In genomic region chr16:30924797-30925645, GRCh38 we compare ENCODE assay signal across 7 cellular contexts. TPM values are rescaled to one million over a fixed set of nuclear protein-coding genes. Genes with fewer than 3 reads are reported as not detected.
DNase-seq lines count a peak whose midpoint lies in the region; ATAC-seq, FAIRE-seq and TF ChIP-seq lines count a peak whose summit lies in the region.
"Had no signal": no experiment of that assay in that cellular context is flagged by ENCODE, and none has a peak within 500 bp of the region (broad histone marks: within the 10 kb centered on the region; RNA-seq: fewer than 3 reads in every experiment).

No MANE protein-coding gene starts in this region.

- no peak for TF ChIP-seq RAD21 in GM12878 (IDR thresholded peaks at IDR 0.05; ENCODE audit: insufficient read depth, low read depth, low read length)

- H4K20me1 ChIP-seq in GM12878 (ENCODE audit: control insufficient read depth, insufficient read depth) (no peaks in the 10 kb centered on the region), osteoblast (ENCODE audit: insufficient read depth, low read length) (peaks cover 9% of the 10 kb centered on the region)

- TF ChIP-seq POLR2A in GM12878 (IDR thresholded peaks at IDR 0.05; ENCODE audit: low read depth, low read length), result no peak

- H3K4me3 ChIP-seq in HEK293 (ENCODE audit: low read depth, low read length), result peak overlapping the region; percentile 68
- H3K4me3 ChIP-seq in GM12878, result peak overlapping the region; percentile 81
- H3K4me3 ChIP-seq in osteoblast (ENCODE audit: insufficient read depth, low read length), result peak overlapping the region; percentile 76

- ATAC-seq in GM12878, result no peak

- BruUV-seq in GM12878 (replicated peaks; lab: Mats Ljungman, UMichigan), result TSS peak; percentile 62

- intact Hi-C loops in GM12878 (cut with micrococcal nuclease; ENCODE audit: unreplicated experiment), result loop anchor here (5.0 to 10.0 kb wide), 3 partner anchors 163 to 270 kb away; partner anchors contain the start of genes CFAP119, FBRS, PRR14 and RNF40

- TF ChIP-seq CTCF in HEK293 (tag by site-specific recombination; IDR thresholded peaks at IDR 0.05), result no peak
- no peak for TF ChIP-seq CTCF in GM12878 (IDR thresholded peaks at IDR 0.05 in 2 of 3, conservative IDR thresholded peaks at IDR 0.05 in 1 of 3; ENCODE audit: control insufficient read depth in 2 of 3, extremely low read depth in 1 of 3, insufficient read depth in 1 of 3, low read depth in 3 of 3, low read length in 3 of 3)
- TF ChIP-seq CTCF in osteoblast (IDR thresholded peaks at IDR 0.05; ENCODE audit: extremely low read depth, low read depth, low read length), result no peak

- POLR2A ChIA-PET in HEK293 (lab: Yijun Ruan, JAX), result interaction anchor here (0.6 to 1.3 kb wide), 2 partner anchors 17 to 156 kb away, joined by 4 to 6 read pairs; no protein-coding TSS in a partner anchor
- POLR2A ChIA-PET in GM12878 (lab: Charles Lee), result interaction anchor here (0.5 to 0.7 kb wide), 2 partner anchors 456 to 1010 kb away, joined by 3 read pairs; no protein-coding TSS in a partner anchor

- no peaks in the 10 kb centered on the region for H3K27me3 ChIP-seq in GM12878 (replicated peaks in 1 of 2; ENCODE audit: control insufficient read depth in 2 of 2, insufficient read depth in 2 of 2, low read length in 1 of 2)
- H3K27me3 ChIP-seq in osteoblast (ENCODE audit: insufficient read depth, low read length), result no peaks in the 10 kb centered on the region

- DNase-seq in GM12878 (ENCODE audit: low read depth, low spot score), result no peak
- DNase-seq in osteoblast (ENCODE audit: insufficient read length, low spot score, missing footprints), result peak; percentile 89
- DNase-seq in NCI-H2196 treated with DMSO at 0.1 percent for 48 hours (lab: John Stamatoyannopoulos, UW; ENCODE audit: unreplicated experiment), result no peak
- no peak for DNase-seq in cerebellar nuclear complex (lab: John Stamatoyannopoulos, UW)
- DNase-seq in NCI-H526 treated with DMSO at 0.1 percent for 48 hours (lab: John Stamatoyannopoulos, UW), result no peak
- DNase-seq: activated CD4-positive, alpha-beta T cell treated with anti-CD3 and anti-CD28 coated beads for 1 hour had no signal

- CTCF ChIA-PET in HEK293 (lab: Yijun Ruan, JAX) (interaction anchor here (0.6 to 1.2 kb wide), 3 partner anchors 10 to 1029 kb away, joined by 3 to 5 read pairs (median 4); no protein-coding TSS in a partner anchor), GM12878 (lab: Yijun Ruan, JAX) (interaction anchor here (1.1 to 5.2 kb wide), 2 partner anchors 17 to 23 kb away, joined by 3 to 26 read pairs; no protein-coding TSS in a partner anchor)

- peak overlapping the region; percentile 48 for H3K4me2 ChIP-seq in GM12878 (ENCODE audit: control insufficient read depth, insufficient read depth)
- peak overlapping the region; percentile 82 for H3K4me2 ChIP-seq in osteoblast (ENCODE audit: insufficient read depth, low read length)

- peaks cover 0 to 51% of the 10 kb centered on the region in 2 experiments; a peak in 2 of 3 replicates for H3K36me3 ChIP-seq in HEK293 (ENCODE audit: control insufficient read depth in 2 of 2, insufficient read depth in 1 of 2, low read length in 2 of 2)
- H3K36me3 ChIP-seq in GM12878 (ENCODE audit: control insufficient read depth in 2 of 2, insufficient read depth in 2 of 2, low read length in 1 of 2), result peaks cover 0 to 3% of the 10 kb centered on the region in 2 experiments; a peak in 3 of 4 replicates
- peaks cover 25% of the 10 kb centered on the region for H3K36me3 ChIP-seq in osteoblast (ENCODE audit: insufficient read depth, low read length)

- SMC1A ChIA-PET in GM12878 (lab: Charles Lee; ENCODE audit: uncharacterized antibody, unreplicated experiment), result interaction anchor here (1.3 kb wide), 1 partner anchor 17 kb away, joined by 5 read pairs; no protein-coding TSS in a partner anchor

- no peaks in the 10 kb centered on the region for H3K9me3 ChIP-seq in HEK293 (ENCODE audit: control insufficient read depth, insufficient read depth, low read depth, low read length)
- H3K9me3 ChIP-seq in GM12878 (replicated peaks; ENCODE audit: control insufficient read depth, insufficient read depth, low read length), result no peaks in the 10 kb centered on the region
- no peaks in the 10 kb centered on the region for H3K9me3 ChIP-seq in osteoblast (ENCODE audit: low read depth, low read length)

- H3K4me1 ChIP-seq in HEK293 (ENCODE audit: control insufficient read depth, insufficient read depth, low read length), result no peaks in the 10 kb centered on the region
- peaks cover 4% of the 10 kb centered on the region; the same call in 1 of the 2 replicates for H3K4me1 ChIP-seq in GM12878 (ENCODE audit: control insufficient read depth, insufficient read depth, low read length)
- H3K4me1 ChIP-seq in osteoblast (ENCODE audit: insufficient read depth, low read length), result peaks cover 18% of the 10 kb centered on the region

- in situ Hi-C loops in GM12878 (cut with MboI), result loop anchor here (5.0 kb wide), 1 partner anchor 83 kb away; no protein-coding TSS in a partner anchor

- 94% methylated on average over 12 of the region's 12 CpGs for WGBS in GM12878 (ENCODE audit: insufficient coverage, insufficient replicate concordance, low lambda C conversion rate, missing lambda C conversion rate)

- H3K27ac ChIP-seq in HEK293 (ENCODE audit: extremely low read depth, low read depth, low read length) (peak overlapping the region; percentile 68; the same call in 1 of the 2 replicates), GM12878 (ENCODE audit: control insufficient read depth, insufficient read depth) (peak overlapping the region; percentile 32; the same call in 1 of the 2 replicates), osteoblast (ENCODE audit: low read depth, low read length) (no peak overlapping the region)

- H3K79me2 ChIP-seq in GM12878 (ENCODE audit: control insufficient read depth, insufficient read depth, low read length) (peaks cover 5% of the 10 kb centered on the region), osteoblast (ENCODE audit: insufficient read depth, low read length) (peaks cover 7% of the 10 kb centered on the region)

- H2AFZ ChIP-seq in GM12878 (ENCODE audit: control insufficient read depth, low read depth, low read length) (no peak overlapping the region), osteoblast (ENCODE audit: low read length) (no peak overlapping the region)

- TF ChIP-seq EP300 in GM12878 (IDR thresholded peaks at IDR 0.05; ENCODE audit: borderline replicate concordance in 1 of 2, control insufficient read depth in 1 of 2, low read depth in 2 of 2, low read length in 2 of 2), result no peak

- H3K9ac ChIP-seq in GM12878 (ENCODE audit: control insufficient read depth, insufficient read depth, low read length), result peak overlapping the region; percentile 57

- FAIRE-seq in GM12878 (lab: Jason Lieb, UNC), result no peak

- RAD21 ChIA-PET in GM12878 (lab: Charles Lee; ENCODE audit: unreplicated experiment), result interaction anchor here (1.3 kb wide), 1 partner anchor 29 kb away, joined by 4 read pairs; no protein-coding TSS in a partner anchor

RNA-seq across cellular contexts. Expression of gene FBXL19, which starts 1.6 kb away (rescaled TPM):
- 18.6 and 24.2 TPM in 2 replicates for total RNA-seq in GM12878 (2013; cell fraction: nucleolus; rRNA removed)
- 19.8 and 23.6 TPM in 2 replicates for total RNA-seq in GM12878 (2014; rRNA removed)
- total RNA-seq in GM12878 (2014; rRNA removed; fragmentation: Illumina TruSeq; extraction: Trizol), result 6.2 and 6.8 TPM in 2 replicates
- 27.5 and 32.1 TPM in 2 replicates for total RNA-seq in GM12878 (2021)
- 3.2 TPM for polyA plus RNA-seq in GM12878 (2011; ENCODE audit: low read depth)
- polyA plus RNA-seq in GM12878 (2011; rRNA removed), result 4.7 and 11.5 TPM in 2 replicates
- 14.3 and 20.2 TPM in 2 replicates for polyA plus RNA-seq in GM12878 (2011; cell fraction: cytosol; rRNA removed)
- polyA plus RNA-seq in GM12878 (2011; cell fraction: nucleus; rRNA removed), result 35.4 and 47.5 TPM in 2 replicates
- polyA plus RNA-seq in GM12878 (2012), result 13.5 and 15.5 TPM in 2 replicates
- 1.5 and 3.8 TPM in 2 replicates for polyA plus RNA-seq in GM12878 (2014; fragmentation: Illumina TruSeq; extraction: Trizol)
- under 1 TPM in 1 of 2 experiments, not detected in 1; 0.02 TPM for polyA plus RNA-seq in GM12878 (2014; fragmentation: Nextera tagmentation; extraction: Ambion mirVana)
- polyA plus RNA-seq in GM12878 (2014; rRNA removed), result 15.5 and 18.7 TPM in 2 replicates
- polyA plus RNA-seq in GM12878 (2016; fragmentation: Nextera tagmentation; extraction: Ambion mirVana), result under 1 TPM; 0.66 TPM
- polyA minus RNA-seq in GM12878 (2011; rRNA and poly(A)+ RNA removed), result 6.6 and 15.9 TPM in 2 replicates
- polyA minus RNA-seq in GM12878 (2011; cell fraction: cytosol; rRNA and poly(A)+ RNA removed), result 12.9 and 18.2 TPM in 2 replicates
- 6.0 and 13.4 TPM in 2 replicates for polyA minus RNA-seq in GM12878 (2011; cell fraction: nucleus; rRNA and poly(A)+ RNA removed)
- 12.7 and 14.5 TPM in 2 replicates for total RNA-seq in osteoblast

RNA-seq across cellular contexts. Expression of gene ORAI3, which starts 23.8 kb away (rescaled TPM):
- total RNA-seq in GM12878 (2013; cell fraction: nucleolus; rRNA removed), result 14.8 and 15.5 TPM in 2 replicates
- total RNA-seq in GM12878 (2014; rRNA removed) (19.5 and 22.4 TPM in 2 replicates), GM12878 (2014; rRNA removed; fragmentation: Illumina TruSeq; extraction: Trizol) (7.0 and 7.2 TPM in 2 replicates), GM12878 (2021) (17.3 TPM in 2 replicates), osteoblast (63.3 and 66.0 TPM in 2 replicates)
- polyA plus RNA-seq in GM12878 (2011; ENCODE audit: low read depth), result 9.1 TPM
- polyA plus RNA-seq in GM12878 (2011; rRNA removed) (8.3 and 15.2 TPM in 2 replicates), GM12878 (2014; fragmentation: Illumina TruSeq; extraction: Trizol) (5.6 and 8.6 TPM in 2 replicates), GM12878 (2014; fragmentation: Nextera tagmentation; extraction: Ambion mirVana) (1 to 10 TPM; 3.4 to 8.5 TPM), GM12878 (2014; rRNA removed) (18.6 and 19.7 TPM in 2 replicates), GM12878 (2016; fragmentation: Nextera tagmentation; extraction: Ambion mirVana) (10 to 100 TPM; 21.3 to 21.9 TPM)
- polyA plus RNA-seq in GM12878 (2011; cell fraction: cytosol; rRNA removed), result 23.5 and 26.1 TPM in 2 replicates
- 12.2 and 17.5 TPM in 2 replicates for polyA plus RNA-seq in GM12878 (2011; cell fraction: nucleus; rRNA removed)
- polyA plus RNA-seq in GM12878 (2012), result 19.4 and 25.7 TPM in 2 replicates
- polyA minus RNA-seq in GM12878 (2011; rRNA and poly(A)+ RNA removed), result 16.2 and 26.9 TPM in 2 replicates
- polyA minus RNA-seq in GM12878 (2011; cell fraction: cytosol; rRNA and poly(A)+ RNA removed), result 6.3 and 9.1 TPM in 2 replicates
- 8.0 and 8.9 TPM in 2 replicates for polyA minus RNA-seq in GM12878 (2011; cell fraction: nucleus; rRNA and poly(A)+ RNA removed)

RNA-seq across cellular contexts. Expression of gene CTF1, which starts 28.6 kb away (rescaled TPM):
- total RNA-seq in GM12878 (2013; cell fraction: nucleolus; rRNA removed), result not detected in 2 replicates
- total RNA-seq in GM12878 (2014; rRNA removed), result 0.05 and 0.11 TPM in 2 replicates
- total RNA-seq in GM12878 (2014; rRNA removed; fragmentation: Illumina TruSeq; extraction: Trizol), result 0.09 and 0.14 TPM in 2 replicates
- total RNA-seq in GM12878 (2021), result 0.45 and 0.46 TPM in 2 replicates
- polyA plus RNA-seq in GM12878 (2011; ENCODE audit: low read depth), result not detected
- polyA plus RNA-seq in GM12878 (2011; rRNA removed), result 0.11 TPM in 1 of 2 replicates, not detected in the other
- polyA plus RNA-seq in GM12878 (2011; cell fraction: cytosol; rRNA removed), result 0.07 and 0.13 TPM in 2 replicates
- polyA plus RNA-seq in GM12878 (2011; cell fraction: nucleus; rRNA removed), result 0.15 and 0.23 TPM in 2 replicates
- 0.13 and 0.19 TPM in 2 replicates for polyA plus RNA-seq in GM12878 (2012)
- 0.16 TPM in 1 of 2 replicates, not detected in the other for polyA plus RNA-seq in GM12878 (2014; fragmentation: Illumina TruSeq; extraction: Trizol)
- polyA plus RNA-seq in GM12878 (2014; fragmentation: Nextera tagmentation; extraction: Ambion mirVana), result under 1 TPM in 1 of 2 experiments, not detected in 1; 0.04 TPM
- polyA plus RNA-seq in GM12878 (2014; rRNA removed), result 0.22 and 0.34 TPM in 2 replicates
- not detected for polyA plus RNA-seq in GM12878 (2016; fragmentation: Nextera tagmentation; extraction: Ambion mirVana)
- polyA minus RNA-seq in GM12878 (2011; rRNA and poly(A)+ RNA removed), result 0.57 and 0.80 TPM in 2 replicates
- polyA minus RNA-seq in GM12878 (2011; cell fraction: cytosol; rRNA and poly(A)+ RNA removed), result not detected in 2 replicates
- polyA minus RNA-seq in GM12878 (2011; cell fraction: nucleus; rRNA and poly(A)+ RNA removed), result 0.48 and 0.57 TPM in 2 replicates
- total RNA-seq in osteoblast, result 2.9 and 3.3 TPM in 2 replicates

RNA-seq across cellular contexts. Expression of gene BCL7C, which starts 31.1 kb away (rescaled TPM):
- total RNA-seq in GM12878 (2013; cell fraction: nucleolus; rRNA removed), result 7.3 and 8.8 TPM in 2 replicates
- total RNA-seq in GM12878 (2014; rRNA removed) (21.7 and 30.5 TPM in 2 replicates), GM12878 (2014; rRNA removed; fragmentation: Illumina TruSeq; extraction: Trizol) (9.0 and 12.0 TPM in 2 replicates), GM12878 (2021) (20.2 and 20.3 TPM in 2 replicates), osteoblast (33.3 and 36.2 TPM in 2 replicates)
- polyA plus RNA-seq in GM12878 (2011; ENCODE audit: low read depth), result 3.3 TPM
- polyA plus RNA-seq in GM12878 (2011; rRNA removed) (10.5 and 15.3 TPM in 2 replicates), GM12878 (2014; fragmentation: Illumina TruSeq; extraction: Trizol) (2.6 and 8.5 TPM in 2 replicates), GM12878 (2014; fragmentation: Nextera tagmentation; extraction: Ambion mirVana) (1 to 10 TPM; 1.1 to 2.1 TPM), GM12878 (2014; rRNA removed) (28.1 and 37.3 TPM in 2 replicates), GM12878 (2016; fragmentation: Nextera tagmentation; extraction: Ambion mirVana) (10 to 100 TPM in 1 of 2 experiments, 1 to 10 TPM in 1; 9.7 to 26.6 TPM)
- 14.9 and 26.6 TPM in 2 replicates for polyA plus RNA-seq in GM12878 (2011; cell fraction: cytosol; rRNA removed)
- polyA plus RNA-seq in GM12878 (2011; cell fraction: nucleus; rRNA removed), result 9.7 and 9.9 TPM in 2 replicates
- polyA plus RNA-seq in GM12878 (2012), result 9.6 and 11.8 TPM in 2 replicates
- polyA minus RNA-seq in GM12878 (2011; rRNA and poly(A)+ RNA removed), result 2.3 and 4.8 TPM in 2 replicates
- 2.8 and 5.7 TPM in 2 replicates for polyA minus RNA-seq in GM12878 (2011; cell fraction: cytosol; rRNA and poly(A)+ RNA removed)
- 1.3 and 1.6 TPM in 2 replicates for polyA minus RNA-seq in GM12878 (2011; cell fraction: nucleus; rRNA and poly(A)+ RNA removed)

RNA-seq across cellular contexts. Expression of gene SETD1A, which starts 32.5 kb away (rescaled TPM):
- 9.8 and 13.3 TPM in 2 replicates for total RNA-seq in GM12878 (2013; cell fraction: nucleolus; rRNA removed)
- total RNA-seq in GM12878 (2014; rRNA removed) (1.7 and 3.6 TPM in 2 replicates), GM12878 (2014; rRNA removed; fragmentation: Illumina TruSeq; extraction: Trizol) (2.0 and 2.1 TPM in 2 replicates), GM12878 (2021) (20.6 and 25.9 TPM in 2 replicates), osteoblast (2.2 and 2.9 TPM in 2 replicates)
- 7.8 TPM for polyA plus RNA-seq in GM12878 (2011; ENCODE audit: low read depth)
- polyA plus RNA-seq in GM12878 (2011; rRNA removed) (0.37 and 1.5 TPM in 2 replicates), GM12878 (2014; fragmentation: Illumina TruSeq; extraction: Trizol) (8.9 and 11.4 TPM in 2 replicates), GM12878 (2014; fragmentation: Nextera tagmentation; extraction: Ambion mirVana) (under 1 TPM; 0.02 to 0.18 TPM), GM12878 (2014; rRNA removed) (10.6 and 15.2 TPM in 2 replicates), GM12878 (2016; fragmentation: Nextera tagmentation; extraction: Ambion mirVana) (1 to 10 TPM; 6.1 to 7.4 TPM)
- polyA plus RNA-seq in GM12878 (2011; cell fraction: cytosol; rRNA removed), result 1.5 and 1.6 TPM in 2 replicates
- 9.6 and 18.4 TPM in 2 replicates for polyA plus RNA-seq in GM12878 (2011; cell fraction: nucleus; rRNA removed)
- polyA plus RNA-seq in GM12878 (2012), result 9.9 and 23.0 TPM in 2 replicates
- polyA minus RNA-seq in GM12878 (2011; rRNA and poly(A)+ RNA removed), result 1.6 and 2.2 TPM in 2 replicates
- 4.3 and 11.0 TPM in 2 replicates for polyA minus RNA-seq in GM12878 (2011; cell fraction: cytosol; rRNA and poly(A)+ RNA removed)
- polyA minus RNA-seq in GM12878 (2011; cell fraction: nucleus; rRNA and poly(A)+ RNA removed), result 3.6 and 8.7 TPM in 2 replicates
